In genomic region chr1:110260194-110260593, GRCh38 we compare ENCODE assay signal across 1 cellular context.
TF ChIP-seq lines count a peak whose summit lies in the region.

No MANE protein-coding gene starts in this region.

TF ChIP-seq in GM12878, 131 proteins besides CTCF, POLR2A, EP300 and RAD21 (continued from another document):
- no peak for TF ChIP-seq IRF5 (IDR thresholded peaks at IDR 0.05; ENCODE audit: borderline replicate concordance)
